29 cellular contexts compared by ENCODE assay signal in genomic region chrX:150599226-150599625, GRCh38.
"Had no signal": no experiment of that assay in that cellular context is flagged by ENCODE, and none has a peak within 500 bp of the region (broad histone marks: within the 10 kb centered on the region; RNA-seq: fewer than 3 reads in every experiment).

No MANE protein-coding gene starts in this region.

- H3K9me3 ChIP-seq: psoas muscle, suprapubic skin, tibial artery, upper lobe of right lung had no signal

- H3K4me2 ChIP-seq: smooth muscle cell had no signal

- H3K4me1 ChIP-seq: parathyroid adenoma, psoas muscle, suprapubic skin, tibial artery, upper lobe of right lung had no signal

- DNase-seq: activated CD4-positive, alpha-beta memory T cell treated with anti-CD3 and anti-CD28 coated beads, Interleukin-2, amount 10 ng/mL, durations not matched to agents 7 days and 5 days; activated CD4-positive, alpha-beta T cell treated with anti-CD3 and anti-CD28 coated beads for 1 hour; activated CD4-positive, alpha-beta T cell treated with anti-CD3 and anti-CD28 coated beads, Interleukin-2, amount 10 ng/mL, durations not matched to agents 7 days and 5 days; activated CD8-positive, alpha-beta memory T cell treated with anti-CD3 and anti-CD28 coated beads, Interleukin-2, amount 50 U/mL, for 48 hours; activated gamma-delta T cell; activated naive CD4-positive, alpha-beta T cell treated with anti-CD3 and anti-CD28 coated beads, Interleukin-2, amount 50 U/mL, for 16 hours; activated T-cell treated with anti-CD3 and anti-CD28 coated beads, Interleukin-2, amount 50 U/mL, for 24 hours; amniotic stem cell; caudate nucleus; cortex of kidney; effector memory CD8-positive, alpha-beta T cell; head of caudate nucleus; hypothalamus; immature natural killer cell; kidney; naive thymus-derived CD8-positive, alpha-beta T cell; nucleus accumbens; psoas muscle; stimulated activated CD4-positive, alpha-beta T cell treated with anti-CD3 and anti-CD28 coated beads, Interleukin-1b, Interleukin-23, amount 100 ng/mL, for 48 hours; stimulated activated CD4-positive, alpha-beta T cell treated with anti-CD3 and anti-CD28 coated beads, Interleukin-4, amount 100 ng/mL, for 4 hours; stimulated activated CD8-positive, alpha-beta memory T cell treated with anti-CD3 and anti-CD28 coated beads, Interleukin-4, amount 100 ng/mL, for 48 hours; T-helper 9 cell; tibial artery; upper lobe of right lung had no signal

- H3K4me1 Mint-ChIP-seq: immature natural killer cell, neural crest cell had no signal

- H3K27ac Mint-ChIP-seq: activated CD4-positive, alpha-beta memory T cell treated with anti-CD3 and anti-CD28 coated beads, Interleukin-2, amount 10 ng/mL, durations not matched to agents 7 days and 5 days; activated CD4-positive, alpha-beta T cell treated with anti-CD3 and anti-CD28 coated beads, Interleukin-2, amount 10 ng/mL, durations not matched to agents 7 days and 5 days; activated T-cell treated with anti-CD3 and anti-CD28 coated beads, Interleukin-2, amount 50 U/mL, for 24 hours; effector memory CD8-positive, alpha-beta T cell; immature natural killer cell; stimulated activated memory B cell treated with anti-CD40 and anti-IgM and Interleukin-4, amounts not matched to agents 10 μg/mL and 1 μg/mL and 100 μg/mL, for 72 hours had no signal

- H3K4me3 ChIP-seq: psoas muscle, smooth muscle cell, suprapubic skin, tibial artery, upper lobe of right lung had no signal

- H3K27ac ChIP-seq: parathyroid adenoma, psoas muscle, suprapubic skin, tibial artery, upper lobe of right lung had no signal

- H3K9me3 Mint-ChIP-seq: activated CD4-positive, alpha-beta memory T cell treated with anti-CD3 and anti-CD28 coated beads, Interleukin-2, amount 10 ng/mL, durations not matched to agents 7 days and 5 days; activated CD4-positive, alpha-beta T cell treated with anti-CD3 and anti-CD28 coated beads, Interleukin-2, amount 10 ng/mL, durations not matched to agents 7 days and 5 days; activated T-cell treated with anti-CD3 and anti-CD28 coated beads, Interleukin-2, amount 50 U/mL, for 24 hours; effector memory CD8-positive, alpha-beta T cell; immature natural killer cell; naive thymus-derived CD8-positive, alpha-beta T cell; stimulated activated memory B cell treated with anti-CD40 and anti-IgM and Interleukin-4, amounts not matched to agents 10 μg/mL and 1 μg/mL and 100 μg/mL, for 72 hours had no signal

- H3K79me2 ChIP-seq: parathyroid adenoma had no signal

- H2AFZ ChIP-seq: parathyroid adenoma had no signal

- H3K27me3 Mint-ChIP-seq: activated CD4-positive, alpha-beta memory T cell treated with anti-CD3 and anti-CD28 coated beads, Interleukin-2, amount 10 ng/mL, durations not matched to agents 7 days and 5 days; activated CD4-positive, alpha-beta T cell treated with anti-CD3 and anti-CD28 coated beads, Interleukin-2, amount 10 ng/mL, durations not matched to agents 7 days and 5 days; effector memory CD8-positive, alpha-beta T cell; naive thymus-derived CD8-positive, alpha-beta T cell; stimulated activated memory B cell treated with anti-CD40 and anti-IgM and Interleukin-4, amounts not matched to agents 10 μg/mL and 1 μg/mL and 100 μg/mL, for 72 hours had no signal

- ATAC-seq: effector memory CD8-positive, alpha-beta T cell; naive thymus-derived CD8-positive, alpha-beta T cell; psoas muscle; stimulated activated memory B cell treated with anti-CD40 and anti-IgM and Interleukin-4, amounts not matched to agents 10 μg/mL and 1 μg/mL and 100 μg/mL, for 72 hours; upper lobe of right lung had no signal

- H3K27me3 ChIP-seq: suprapubic skin, tibial artery, upper lobe of right lung had no signal

- H3K4me3 Mint-ChIP-seq: activated CD4-positive, alpha-beta memory T cell treated with anti-CD3 and anti-CD28 coated beads, Interleukin-2, amount 10 ng/mL, durations not matched to agents 7 days and 5 days; activated CD4-positive, alpha-beta T cell treated with anti-CD3 and anti-CD28 coated beads, Interleukin-2, amount 10 ng/mL, durations not matched to agents 7 days and 5 days; activated T-cell treated with anti-CD3 and anti-CD28 coated beads, Interleukin-2, amount 50 U/mL, for 24 hours; effector memory CD8-positive, alpha-beta T cell; immature natural killer cell; naive thymus-derived CD8-positive, alpha-beta T cell; neural crest cell; stimulated activated memory B cell treated with anti-CD40 and anti-IgM and Interleukin-4, amounts not matched to agents 10 μg/mL and 1 μg/mL and 100 μg/mL, for 72 hours had no signal
